ENCODE assay signal across 8 cellular contexts in the genomic region with DNA sequence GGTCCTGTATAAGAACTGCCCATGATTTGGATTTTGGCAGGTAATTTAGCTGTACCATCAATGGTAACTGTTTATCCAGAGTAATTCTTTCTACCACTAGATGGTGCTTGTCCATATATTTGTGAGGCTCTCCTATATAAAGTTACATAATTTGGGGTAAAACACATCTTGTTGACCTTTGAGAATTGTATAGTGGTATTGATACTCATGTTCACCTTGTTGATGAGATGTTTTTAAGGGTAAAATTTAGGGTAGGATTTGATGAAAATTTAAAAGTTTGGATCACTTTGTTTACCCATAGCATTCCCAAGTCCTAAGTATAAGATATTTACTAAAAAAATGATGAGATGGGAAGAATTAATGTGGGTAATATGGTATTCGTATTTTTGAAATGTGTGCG. TPM values are rescaled to one million over a fixed set of nuclear protein-coding genes. Genes with fewer than 3 reads are reported as not detected.
DNase-seq lines count a peak whose midpoint lies in the region; ATAC-seq and TF ChIP-seq lines count a peak whose summit lies in the region.

No MANE protein-coding gene starts in this region.

- peaks cover 0 to 4% (median 0%) of the 10 kb centered on the region in 4 donors for H3K4me1 ChIP-seq in sigmoid colon

- peaks cover 3% of the 10 kb centered on the region for H3K4me1 Mint-ChIP-seq in CD4-positive, alpha-beta T cell (ENCODE audit: low read depth)

- no peaks in the 10 kb centered on the region for H3K36me3 ChIP-seq in sigmoid colon

- no peak for DNase-seq in CD4-positive, alpha-beta T cell
- DNase-seq in LNCaP clone FGC (ENCODE audit: low read depth) (peak; percentile 13), SK-N-DZ (ENCODE audit: low spot score) (peak; percentile 21), fibroblast of the conjunctiva (ENCODE audit: low read depth) (peak; percentile 4), sigmoid colon (no peak), GM19240 (ENCODE audit: insufficient read length, low spot score) (no peak)

- no peaks in the 10 kb centered on the region for H3K9me3 ChIP-seq in CD4-positive, alpha-beta T cell (ENCODE audit: control insufficient read depth, low read length)
- no peaks in the 10 kb centered on the region for H3K9me3 ChIP-seq in sigmoid colon

- CTCF ChIA-PET in CD4-positive, alpha-beta T cell (lab: Charles Lee): interaction anchor here (0.6 to 2.2 kb wide), 7 partner anchors 11 to 143 kb away, joined by 3 to 5 read pairs (median 3); a partner anchor contains a TSS

- no peaks in the 10 kb centered on the region for H3K27me3 ChIP-seq in CD4-positive, alpha-beta T cell (ENCODE audit: control insufficient read depth, insufficient read depth, low read length)
- H3K27me3 ChIP-seq in sigmoid colon: no peaks in the 10 kb centered on the region

- no peak overlapping the region for H3K27ac Mint-ChIP-seq in CD4-positive, alpha-beta T cell

- H3K27ac ChIP-seq in CD4-positive, alpha-beta T cell (ENCODE audit: low read depth, low read length): no peak overlapping the region
- H3K27ac ChIP-seq in sigmoid colon: no peak overlapping the region

- H3K9me3 Mint-ChIP-seq in CD4-positive, alpha-beta T cell: no peaks in the 10 kb centered on the region

- H3K36me3 Mint-ChIP-seq in CD4-positive, alpha-beta T cell (ENCODE audit: low read depth): no peaks in the 10 kb centered on the region

- peak; percentile 83 for TF ChIP-seq CTCF in CD4-positive, alpha-beta T cell (IDR thresholded peaks at IDR 0.05)
- TF ChIP-seq CTCF in LNCaP clone FGC (IDR thresholded peaks at IDR 0.05; ENCODE audit: control insufficient read depth, extremely low read depth, insufficient read depth) (peak; percentile 48), sigmoid colon (IDR thresholded peaks at IDR 0.05) (peak; percentile 43 to 60 (median 52))

- no peak for TF ChIP-seq POLR2A in sigmoid colon (IDR thresholded peaks at IDR 0.05)

- peak; percentile 55 for ATAC-seq in CD4-positive, alpha-beta T cell (ENCODE audit: poor library complexity)
- ATAC-seq in GM19043 (IDR thresholded peaks at IDR 0.05; ENCODE audit: low read depth, unreplicated experiment) (peak; percentile 54), HG02571 (IDR thresholded peaks at IDR 0.05; ENCODE audit: unreplicated experiment) (no peak)

- POLR2A ChIA-PET in CD4-positive, alpha-beta T cell (lab: Charles Lee): interaction anchor here (0.7 to 1.3 kb wide), 4 partner anchors 9 to 143 kb away, joined by 3 to 5 read pairs (median 3); no protein-coding TSS in a partner anchor

- H3K27me3 Mint-ChIP-seq in CD4-positive, alpha-beta T cell: no peaks in the 10 kb centered on the region

- intact Hi-C loops in CD4-positive, alpha-beta T cell (cut with DNase I, micrococcal nuclease): loop anchor here in 1 of 2 experiments (1.0 to 2.0 kb wide), 3 partner anchors 28 to 134 kb away; no protein-coding TSS in a partner anchor
- intact Hi-C loops in sigmoid colon (cut with DNase I): loop anchor here (2.0 kb wide), 2 partner anchors 54 to 144 kb away; no protein-coding TSS in a partner anchor

- 84 to 89% methylated on average over 2 of the region's 2 CpGs for WGBS in sigmoid colon, 2 donors

- H3K4me3 ChIP-seq in LNCaP clone FGC (ENCODE audit: low read depth, low read length) (no peak overlapping the region), sigmoid colon (no peak overlapping the region)

- TF ChIP-seq EP300 in sigmoid colon (IDR thresholded peaks at IDR 0.05): no peak

- no peak overlapping the region for H3K4me3 Mint-ChIP-seq in CD4-positive, alpha-beta T cell

RNA-seq across cellular contexts. Expression of a gene that starts 31.6 kb away (rescaled TPM):
- total RNA-seq in CD4-positive, alpha-beta T cell: 1 to 10 TPM; 4.9 to 5.4 TPM
- polyA plus RNA-seq in SK-N-DZ (2014; cell fraction: cytosol; rRNA removed): 7.6 and 19.4 TPM in 2 replicates
- 8.6 and 14.3 TPM in 2 replicates for polyA plus RNA-seq in SK-N-DZ (2014; cell fraction: nucleus; rRNA removed)
- 10 to 100 TPM; 19.0 to 37.7 (median 26.4) TPM for total RNA-seq in sigmoid colon
- 1 to 10 TPM; 5.3 to 9.7 (median 6.6) TPM for polyA plus RNA-seq in sigmoid colon

Comparison
In these comparisons a context has a peak if more than half of its experiments do, and no peak if none do; other contexts are left out.
1. DNase-seq: peak in LNCaP clone FGC (single experiment), SK-N-DZ (single experiment) and fibroblast of the conjunctiva (single experiment); none in CD4-positive, alpha-beta T cell (0 of 10), sigmoid colon (single experiment) and GM19240 (single experiment).
2. Peak in every context shown above with its lines, with median percentiles within 50 percentile points of each other: CTCF ChIP-seq.